Comparison of ENCODE assay signal across 9 cellular contexts in genomic region chr18:75216212-75216925, GRCh38. TPM values are rescaled to one million over a fixed set of nuclear protein-coding genes. Genes with fewer than 3 reads are reported as not detected.
DNase-seq lines count a peak whose midpoint lies in the region; ATAC-seq and TF ChIP-seq lines count a peak whose summit lies in the region.
"Had no signal": no experiment of that assay in that cellular context is flagged by ENCODE, and none has a peak within 500 bp of the region (broad histone marks: within the 10 kb centered on the region; RNA-seq: fewer than 3 reads in every experiment).

No MANE protein-coding gene starts in this region.

- H4K20me1 ChIP-seq in BLaER1 (peaks cover 85% of the 10 kb centered on the region), GM23338 (replicated peaks; ENCODE audit: insufficient read depth) (no peaks in the 10 kb centered on the region)

- in situ Hi-C loops in ACHN (cut with HindIII; ENCODE audit: low pct_ligation_motif_present, low pct_unique_long_range_greater_than_20kb, low sequenced_read_pairs), result no loop called here

- no peaks in the 10 kb centered on the region for H3K27me3 ChIP-seq in BLaER1
- peaks cover 35% of the 10 kb centered on the region for H3K27me3 ChIP-seq in GM23338 (ENCODE audit: insufficient read depth)
- no peaks in the 10 kb centered on the region for H3K27me3 ChIP-seq in mucosa of rectum (ENCODE audit: control insufficient read depth in 2 of 2, insufficient read depth in 2 of 2, low read length in 2 of 2)

- TF ChIP-seq CTCF in GM23338 (conservative IDR thresholded peaks at IDR 0.05; ENCODE audit: low read depth in 2 of 2), result no peak

- H3K4me1 ChIP-seq in BLaER1 (peaks cover 30% of the 10 kb centered on the region), GM23338 (ENCODE audit: insufficient read depth) (peaks cover 11% of the 10 kb centered on the region; the same call in 1 of the 2 replicates), mucosa of rectum (ENCODE audit: control insufficient read depth in 2 of 2, insufficient read depth in 2 of 2, low read length in 2 of 2) (peaks cover 40 to 78% of the 10 kb centered on the region in 2 donors)

- no peaks in the 10 kb centered on the region for H3F3A ChIP-seq in GM23338 (replicated peaks; ENCODE audit: low read depth)

- no peaks in the 10 kb centered on the region for H3K79me2 ChIP-seq in GM23338 (replicated peaks; ENCODE audit: insufficient read depth)

- DNase-seq in GM23338 (ENCODE audit: low spot score), result no peak
- no peak for DNase-seq in activated naive CD8-positive, alpha-beta T cell treated with anti-CD3 and anti-CD28 coated beads, Interleukin-2, amount 50 U/mL, for 24 hours
- no peak for DNase-seq in ACHN
- no peak for DNase-seq in hypothalamus (lab: John Stamatoyannopoulos, UW)
- DNase-seq: NCI-H1694 had no signal

- H3K4me1 Mint-ChIP-seq in GM23338, result peaks cover 21% of the 10 kb centered on the region
- peaks cover 72% of the 10 kb centered on the region for H3K4me1 Mint-ChIP-seq in activated naive CD8-positive, alpha-beta T cell treated with anti-CD3 and anti-CD28 coated beads, Interleukin-2, amount 50 U/mL, for 24 hours

- H3K36me3 Mint-ChIP-seq in GM23338 (ENCODE audit: low read depth), result no peaks in the 10 kb centered on the region
- peaks cover 2% of the 10 kb centered on the region for H3K36me3 Mint-ChIP-seq in activated naive CD8-positive, alpha-beta T cell treated with anti-CD3 and anti-CD28 coated beads, Interleukin-2, amount 50 U/mL, for 24 hours (ENCODE audit: low read depth)

- H3K4me3 Mint-ChIP-seq in GM23338, result no peak overlapping the region
- peak overlapping the region; percentile 27 for H3K4me3 Mint-ChIP-seq in activated naive CD8-positive, alpha-beta T cell treated with anti-CD3 and anti-CD28 coated beads, Interleukin-2, amount 50 U/mL, for 24 hours

- H2AFZ ChIP-seq in GM23338, result 0 out of 2 replicates have a peak overlapping the region, but pooled peaks have one; percentile 52

- H3K9me3 ChIP-seq in BLaER1, result no peaks in the 10 kb centered on the region
- no peaks in the 10 kb centered on the region for H3K9me3 ChIP-seq in mucosa of rectum (ENCODE audit: control insufficient read depth in 2 of 2, low read length in 2 of 2)

- peaks cover 19% of the 10 kb centered on the region for H3K27me3 Mint-ChIP-seq in GM23338 (ENCODE audit: insufficient read depth, low read depth, poor library complexity)
- H3K27me3 Mint-ChIP-seq in activated naive CD8-positive, alpha-beta T cell treated with anti-CD3 and anti-CD28 coated beads, Interleukin-2, amount 50 U/mL, for 24 hours, result no peaks in the 10 kb centered on the region

- ATAC-seq in GM23338, result no peak
- ATAC-seq in activated naive CD8-positive, alpha-beta T cell treated with anti-CD3 and anti-CD28 coated beads, Interleukin-2, amount 50 U/mL, for 24 hours, result no peak
- ATAC-seq in GM19324 (IDR thresholded peaks at IDR 0.05; ENCODE audit: low FRiP score, unreplicated experiment), result no peak
- no peak for ATAC-seq in HG03097 (IDR thresholded peaks at IDR 0.05; ENCODE audit: low FRiP score, unreplicated experiment)

- H3K9ac ChIP-seq in BLaER1 (no peak overlapping the region), mucosa of rectum (ENCODE audit: low read depth in 1 of 2, low read length in 2 of 2) (peak overlapping the region; percentile 1 to 44)

- no peaks in the 10 kb centered on the region for H3K9me2 ChIP-seq in GM23338 (ENCODE audit: insufficient read depth)

- no peak overlapping the region for H3K4me3 ChIP-seq in BLaER1
- no peak overlapping the region for H3K4me3 ChIP-seq in GM23338
- H3K4me3 ChIP-seq in mucosa of rectum (ENCODE audit: low read length in 2 of 2), result peak overlapping the region; percentile 10 to 49

- no peak overlapping the region; the same call in 1 of the 2 replicates for H3K27ac Mint-ChIP-seq in GM23338
- H3K27ac Mint-ChIP-seq in activated naive CD8-positive, alpha-beta T cell treated with anti-CD3 and anti-CD28 coated beads, Interleukin-2, amount 50 U/mL, for 24 hours, result peak overlapping the region; percentile 84

- H3K27ac ChIP-seq in BLaER1, result no peak overlapping the region
- H3K27ac ChIP-seq in GM23338 (ENCODE audit: low read depth), result no peak overlapping the region
- peak overlapping the region; percentile 81 to 88 for H3K27ac ChIP-seq in mucosa of rectum (ENCODE audit: low read depth in 2 of 2, low read length in 2 of 2)

- H3K9me3 Mint-ChIP-seq in GM23338, result no peaks in the 10 kb centered on the region
- no peaks in the 10 kb centered on the region for H3K9me3 Mint-ChIP-seq in activated naive CD8-positive, alpha-beta T cell treated with anti-CD3 and anti-CD28 coated beads, Interleukin-2, amount 50 U/mL, for 24 hours

- H3K36me3 ChIP-seq in BLaER1, result no peaks in the 10 kb centered on the region
- no peaks in the 10 kb centered on the region for H3K36me3 ChIP-seq in GM23338 (ENCODE audit: insufficient read depth)
- H3K36me3 ChIP-seq in mucosa of rectum (ENCODE audit: control insufficient read depth in 2 of 2, insufficient read depth in 2 of 2, low read length in 2 of 2), result no peaks in the 10 kb centered on the region

- peak overlapping the region; percentile 6; the same call in 1 of the 2 replicates for H3K4me2 ChIP-seq in BLaER1
- 0 out of 2 replicates have a peak overlapping the region, but pooled peaks have one; percentile 5 for H3K4me2 ChIP-seq in GM23338

TF ChIP-seq in GM23338, 12 proteins besides CTCF, POLR2A, EP300 and RAD21 (continues in another document):
- TF ChIP-seq POLR2AphosphoS5 (IDR thresholded peaks at IDR 0.05; ENCODE audit: low read depth) (no peak), REST (IDR thresholded peaks at IDR 0.05; ENCODE audit: unreplicated experiment) (no peak), ZNF114 (CRISPR knock-in tag; IDR thresholded peaks at IDR 0.05) (no peak), ETS1 (IDR thresholded peaks at IDR 0.05) (no peak), NANOG (IDR thresholded peaks at IDR 0.05; ENCODE audit: borderline replicate concordance) (no peak), CREB1 (CRISPR knock-in tag; IDR thresholded peaks at IDR 0.05; ENCODE audit: low read depth) (no peak), ZNF331 (CRISPR knock-in tag; IDR thresholded peaks at IDR 0.05; ENCODE audit: low read depth) (no peak), EZH2phosphoT487 (IDR thresholded peaks at IDR 0.05; ENCODE audit: unreplicated experiment) (no peak)

RNA-seq across cellular contexts. Expression of gene TSHZ1, which starts 5.8 kb away (rescaled TPM):
- total RNA-seq in GM23338 (2014; rRNA removed; shearing (Covaris generic)), result 0.38 and 1.2 TPM in 2 replicates
- polyA plus RNA-seq in GM23338 (2016; fragmentation: Nextera tagmentation; extraction: Ambion mirVana), result 0.23 TPM in 1 of 2 replicates, not detected in the other

RNA-seq across cellular contexts. Expression of gene PTGR3, which starts 7.4 kb away (rescaled TPM):
- total RNA-seq in GM23338 (2014; rRNA removed; shearing (Covaris generic)), result 1.5 TPM in 2 replicates
- polyA plus RNA-seq in GM23338 (2016; fragmentation: Nextera tagmentation; extraction: Ambion mirVana), result 0.84 and 1.1 TPM in 2 replicates

Comparison
In these comparisons a context has a peak if more than half of its experiments do, and no peak if none do; other contexts are left out.
1. H3K27ac ChIP-seq: peak in mucosa of rectum (2 of 2); none in BLaER1 (single experiment) and GM23338 (single experiment).
2. H3K4me3 ChIP-seq: peak in mucosa of rectum (2 of 2); none in BLaER1 (single experiment) and GM23338 (single experiment).